ENCODE assay signal across 8 cellular contexts in genomic region chr6:54244430-54244829, GRCh38.
A peak's percentile ranks its signal among the peaks of the same experiment; 100 is the strongest.
DNase-seq lines count a peak whose midpoint lies in the region; ATAC-seq and TF ChIP-seq lines count a peak whose summit lies in the region.

No MANE protein-coding gene starts in this region.

- H3K9me3 Mint-ChIP-seq in CD4-positive, alpha-beta T cell, result no peaks in the 10 kb centered on the region
- H3K9me3 Mint-ChIP-seq in activated CD4-positive, alpha-beta T cell treated with anti-CD3 and anti-CD28 coated beads, Interleukin-2, amount 10 ng/mL, durations not matched to agents 7 days and 5 days, result no peaks in the 10 kb centered on the region

- no peaks in the 10 kb centered on the region for H3K9me3 ChIP-seq in ascending aorta
- H3K9me3 ChIP-seq in lower lobe of right lung, result no peaks in the 10 kb centered on the region
- H3K9me3 ChIP-seq in CD4-positive, alpha-beta T cell (ENCODE audit: control insufficient read depth, low read length), result no peaks in the 10 kb centered on the region

- no peak overlapping the region for H3K27ac Mint-ChIP-seq in CD4-positive, alpha-beta T cell
- no peak overlapping the region for H3K27ac Mint-ChIP-seq in activated CD4-positive, alpha-beta T cell treated with anti-CD3 and anti-CD28 coated beads, Interleukin-2, amount 10 ng/mL, durations not matched to agents 7 days and 5 days

- DNase-seq in Caki2 (ENCODE audit: low read depth) (peak; percentile 49), HT1080 (ENCODE audit: low read depth) (peak; percentile 3), ascending aorta (ENCODE audit: low spot score in 2 of 2) (no peak), lower lobe of right lung (no peak)
- no peak for DNase-seq in stimulated activated CD4-positive, alpha-beta T cell treated with anti-CD3 and anti-CD28 coated beads, Interleukin-4, amount 100 ng/mL, for 24 hours
- no peak for DNase-seq in CD4-positive, alpha-beta T cell
- DNase-seq in activated CD4-positive, alpha-beta T cell treated with anti-CD3 and anti-CD28 coated beads, Interleukin-2, amount 10 ng/mL, durations not matched to agents 7 days and 5 days, result no peak

- no peaks in the 10 kb centered on the region for H3K4me1 Mint-ChIP-seq in CD4-positive, alpha-beta T cell (ENCODE audit: low read depth)
- H3K4me1 Mint-ChIP-seq in activated CD4-positive, alpha-beta T cell treated with anti-CD3 and anti-CD28 coated beads, Interleukin-2, amount 10 ng/mL, durations not matched to agents 7 days and 5 days, result no peaks in the 10 kb centered on the region

- H3K36me3 ChIP-seq in ascending aorta (no peaks in the 10 kb centered on the region), lower lobe of right lung (no peaks in the 10 kb centered on the region)

- H3K27ac ChIP-seq in ascending aorta (no peak overlapping the region), lower lobe of right lung (no peak overlapping the region)
- no peak overlapping the region for H3K27ac ChIP-seq in CD4-positive, alpha-beta T cell (ENCODE audit: low read depth, low read length)

- ATAC-seq in lower lobe of right lung, result no peak
- no peak for ATAC-seq in HG03196 (IDR thresholded peaks at IDR 0.05; ENCODE audit: unreplicated experiment)
- no peak for ATAC-seq in CD4-positive, alpha-beta T cell (ENCODE audit: poor library complexity)

- H3K27me3 Mint-ChIP-seq in CD4-positive, alpha-beta T cell, result no peaks in the 10 kb centered on the region
- H3K27me3 Mint-ChIP-seq in activated CD4-positive, alpha-beta T cell treated with anti-CD3 and anti-CD28 coated beads, Interleukin-2, amount 10 ng/mL, durations not matched to agents 7 days and 5 days, result no peaks in the 10 kb centered on the region

- intact Hi-C loops in ascending aorta (cut with DNase I), result no loop called here
- intact Hi-C loops in lower lobe of right lung (cut with DNase I), result no loop called here
- intact Hi-C loops in CD4-positive, alpha-beta T cell (cut with DNase I, micrococcal nuclease), result no loop called here

- H3K36me3 Mint-ChIP-seq in CD4-positive, alpha-beta T cell (ENCODE audit: low read depth), result no peaks in the 10 kb centered on the region
- no peaks in the 10 kb centered on the region for H3K36me3 Mint-ChIP-seq in activated CD4-positive, alpha-beta T cell treated with anti-CD3 and anti-CD28 coated beads, Interleukin-2, amount 10 ng/mL, durations not matched to agents 7 days and 5 days (ENCODE audit: low read depth)

- CTCF ChIA-PET in CD4-positive, alpha-beta T cell (lab: Charles Lee), result no interaction called here
- CTCF ChIA-PET in activated CD4-positive, alpha-beta T cell treated with anti-CD3 and anti-CD28 coated beads, Interleukin-2, amount 10 ng/mL, durations not matched to agents 7 days and 5 days (lab: Charles Lee), result no interaction called here

- H3K4me3 Mint-ChIP-seq in CD4-positive, alpha-beta T cell, result no peak overlapping the region
- H3K4me3 Mint-ChIP-seq in activated CD4-positive, alpha-beta T cell treated with anti-CD3 and anti-CD28 coated beads, Interleukin-2, amount 10 ng/mL, durations not matched to agents 7 days and 5 days, result no peak overlapping the region

- H3K27me3 ChIP-seq in ascending aorta, result no peaks in the 10 kb centered on the region
- H3K27me3 ChIP-seq in lower lobe of right lung (ENCODE audit: low read depth), result no peaks in the 10 kb centered on the region
- no peaks in the 10 kb centered on the region for H3K27me3 ChIP-seq in CD4-positive, alpha-beta T cell (ENCODE audit: control insufficient read depth, insufficient read depth, low read length)

- peak in 2 of 3 experiments; percentile 16 to 41 for TF ChIP-seq CTCF in ascending aorta (IDR thresholded peaks at IDR 0.05)
- TF ChIP-seq CTCF in lower lobe of right lung (IDR thresholded peaks at IDR 0.05), result peak; percentile 27
- no peak for TF ChIP-seq CTCF in CD4-positive, alpha-beta T cell (IDR thresholded peaks at IDR 0.05)

- no peaks in the 10 kb centered on the region for H3K4me1 ChIP-seq in ascending aorta
- H3K4me1 ChIP-seq in lower lobe of right lung, result no peaks in the 10 kb centered on the region

- POLR2A ChIA-PET in CD4-positive, alpha-beta T cell (lab: Charles Lee), result no interaction called here
- POLR2A ChIA-PET in activated CD4-positive, alpha-beta T cell treated with anti-CD3 and anti-CD28 coated beads, Interleukin-2, amount 10 ng/mL, durations not matched to agents 7 days and 5 days (lab: Charles Lee), result no interaction called here

- in situ Hi-C loops in Caki2 (cut with HindIII; ENCODE audit: low pct_unique_long_range_greater_than_20kb, low sequenced_read_pairs), result no loop called here

- H3K4me3 ChIP-seq in ascending aorta, result no peak overlapping the region
- H3K4me3 ChIP-seq in lower lobe of right lung, result no peak overlapping the region

Comparison
In these comparisons a context has a peak if more than half of its experiments do, and no peak if none do; other contexts are left out.
1. DNase-seq: peak in Caki2 (single experiment) and HT1080 (single experiment); none in ascending aorta (0 of 2), lower lobe of right lung (single experiment), stimulated activated CD4-positive, alpha-beta T cell treated with anti-CD3 and anti-CD28 coated beads, Interleukin-4, amount 100 ng/mL, for 24 hours (single experiment), CD4-positive, alpha-beta T cell (0 of 10) and activated CD4-positive, alpha-beta T cell treated with anti-CD3 and anti-CD28 coated beads, Interleukin-2, amount 10 ng/mL, durations not matched to agents 7 days and 5 days (single experiment).